8 cellular contexts compared by ENCODE assay signal in the genomic region with DNA sequence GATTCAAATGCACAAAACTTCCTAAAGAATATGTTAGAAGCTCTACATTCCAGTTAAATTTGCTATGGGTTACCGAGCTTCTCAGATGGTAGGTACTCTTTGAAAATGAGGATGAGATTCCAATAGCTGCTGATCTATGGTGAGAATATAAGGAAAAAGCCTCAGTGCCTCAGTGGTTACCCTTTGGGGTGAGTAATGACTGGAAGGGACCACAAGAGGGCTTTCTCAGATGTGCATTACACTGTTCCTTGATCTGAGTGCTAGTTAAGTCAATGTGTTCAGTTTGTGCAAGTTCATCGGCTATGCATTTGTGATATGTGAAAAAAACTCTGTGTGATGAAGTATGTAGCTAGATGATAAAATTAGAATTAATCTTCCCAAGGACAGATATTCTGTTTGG. TPM values are rescaled to one million over a fixed set of nuclear protein-coding genes. Genes with fewer than 3 reads are reported as not detected.
DNase-seq lines count a peak whose midpoint lies in the region; ATAC-seq, FAIRE-seq and TF ChIP-seq lines count a peak whose summit lies in the region.

No MANE protein-coding gene starts in this region.

- peak; percentile 72 for FAIRE-seq in GM12878 (lab: Jason Lieb, UNC)

- H3K36me3 ChIP-seq in GM12878 (ENCODE audit: control insufficient read depth in 2 of 2, insufficient read depth in 2 of 2, low read length in 1 of 2): no peaks in the 10 kb centered on the region

- no peaks in the 10 kb centered on the region for H3K36me3 Mint-ChIP-seq in activated T-cell treated with anti-CD3 and anti-CD28 coated beads, Interleukin-2, amount 50 U/mL, for 24 hours (ENCODE audit: low read depth)

- H3K4me3 ChIP-seq in GM12878: no peak overlapping the region

- no TSS peak for BruUV-seq in GM12878 (replicated peaks; lab: Mats Ljungman, UMichigan)

- H3K27me3 ChIP-seq in GM12878 (replicated peaks in 1 of 2; ENCODE audit: control insufficient read depth in 2 of 2, insufficient read depth in 2 of 2, low read length in 1 of 2): peaks cover 13 to 14% of the 10 kb centered on the region in 2 experiments

- TF ChIP-seq CTCF in GM12878 (IDR thresholded peaks at IDR 0.05 in 2 of 3, conservative IDR thresholded peaks at IDR 0.05 in 1 of 3; ENCODE audit: control insufficient read depth in 2 of 3, extremely low read depth in 1 of 3, insufficient read depth in 1 of 3, low read depth in 3 of 3, low read length in 3 of 3): peak; percentile 47 to 61 (median 57); a peak in 5 of 6 replicates

- peaks cover 72% of the 10 kb centered on the region for H3K27me3 Mint-ChIP-seq in activated T-cell treated with anti-CD3 and anti-CD28 coated beads, Interleukin-2, amount 50 U/mL, for 24 hours

- H3K4me3 Mint-ChIP-seq in activated T-cell treated with anti-CD3 and anti-CD28 coated beads, Interleukin-2, amount 50 U/mL, for 24 hours: no peak overlapping the region

- H3K27ac ChIP-seq in GM12878 (ENCODE audit: control insufficient read depth, insufficient read depth): no peak overlapping the region

- no peak overlapping the region for H3K9ac ChIP-seq in GM12878 (ENCODE audit: control insufficient read depth, insufficient read depth, low read length)

- no peak overlapping the region for H2AFZ ChIP-seq in GM12878 (ENCODE audit: control insufficient read depth, low read depth, low read length)

- TF ChIP-seq RAD21 in GM12878 (IDR thresholded peaks at IDR 0.05; ENCODE audit: insufficient read depth, low read depth, low read length): peak; percentile 56

- H3K4me1 Mint-ChIP-seq in activated T-cell treated with anti-CD3 and anti-CD28 coated beads, Interleukin-2, amount 50 U/mL, for 24 hours (ENCODE audit: low read depth): peaks cover 20% of the 10 kb centered on the region

- no peak overlapping the region for H3K27ac Mint-ChIP-seq in activated T-cell treated with anti-CD3 and anti-CD28 coated beads, Interleukin-2, amount 50 U/mL, for 24 hours

- in situ Hi-C loops in GM12878 (cut with MboI): no loop called here

- RAD21 ChIA-PET in GM12878 (lab: Charles Lee; ENCODE audit: unreplicated experiment): interaction anchor here (0.9 to 2.7 kb wide), 2 partner anchors 44 to 270 kb away, joined by 4 to 8 read pairs; no protein-coding TSS in a partner anchor

- CTCF ChIA-PET in GM12878 (lab: Yijun Ruan, JAX): interaction anchor here (0.6 to 4.5 kb wide), 14 partner anchors 8 to 275 kb away, joined by 3 to 28 read pairs (median 4); no protein-coding TSS in a partner anchor

- no peaks in the 10 kb centered on the region for H3K4me1 ChIP-seq in GM12878 (ENCODE audit: control insufficient read depth, insufficient read depth, low read length)

- H3K4me2 ChIP-seq in GM12878 (ENCODE audit: control insufficient read depth, insufficient read depth): no peak overlapping the region

- WGBS in GM12878 (ENCODE audit: insufficient coverage, insufficient replicate concordance, low lambda C conversion rate, missing lambda C conversion rate): 26% methylated on average over 2 of the region's 2 CpGs

- POLR2A ChIA-PET in GM12878 (lab: Charles Lee): no interaction called here

- no peaks in the 10 kb centered on the region for H3K9me3 Mint-ChIP-seq in activated T-cell treated with anti-CD3 and anti-CD28 coated beads, Interleukin-2, amount 50 U/mL, for 24 hours

- SMC1A ChIA-PET in GM12878 (lab: Charles Lee; ENCODE audit: uncharacterized antibody, unreplicated experiment): interaction anchor here (0.7 to 2.6 kb wide), 10 partner anchors 10 to 276 kb away, joined by 3 to 16 read pairs (median 3); no protein-coding TSS in a partner anchor

- H3K79me2 ChIP-seq in GM12878 (ENCODE audit: control insufficient read depth, insufficient read depth, low read length): no peaks in the 10 kb centered on the region

- TF ChIP-seq EP300 in GM12878 (IDR thresholded peaks at IDR 0.05; ENCODE audit: borderline replicate concordance in 1 of 2, control insufficient read depth in 1 of 2, low read depth in 2 of 2, low read length in 2 of 2): no peak

- ATAC-seq in GM21717 (IDR thresholded peaks at IDR 0.05; ENCODE audit: unreplicated experiment) (peak; percentile 43), GM12878 (peak; percentile 65), GM21619 (IDR thresholded peaks at IDR 0.05; ENCODE audit: unreplicated experiment) (no peak)

- TF ChIP-seq POLR2A in GM12878 (IDR thresholded peaks at IDR 0.05; ENCODE audit: low read depth, low read length): no peak

- H3K9me3 ChIP-seq in GM12878 (replicated peaks; ENCODE audit: control insufficient read depth, insufficient read depth, low read length): no peaks in the 10 kb centered on the region

- no peaks in the 10 kb centered on the region; the same call in 1 of the 2 replicates for H4K20me1 ChIP-seq in GM12878 (ENCODE audit: control insufficient read depth, insufficient read depth)

- intact Hi-C loops in GM12878 (cut with micrococcal nuclease; ENCODE audit: unreplicated experiment): loop anchor here (2.0 kb wide), 1 partner anchor 44 kb away; no protein-coding TSS in a partner anchor

- DNase-seq in EL (peak; percentile 20), NCI-H1092 treated with DMSO at 0.1 percent for 48 hours (lab: John Stamatoyannopoulos, UW) (peak; percentile 53), GM12878 (ENCODE audit: low read depth, low spot score) (no peak), myocyte (ENCODE audit: low read depth) (peak; percentile 45), T-helper 9 cell (no peak)
- no peak for DNase-seq in activated T-cell treated with anti-CD3 and anti-CD28 coated beads, Interleukin-2, amount 50 U/mL, for 24 hours

TF ChIP-seq in GM12878, 131 proteins besides CTCF, POLR2A, EP300 and RAD21:
- TF ChIP-seq SMC3 (IDR thresholded peaks at IDR 0.05; ENCODE audit: borderline replicate concordance, low read length): peak; percentile 59; the same call in 1 of the 2 replicates
- no peak for TF ChIP-seq EZH2 (IDR thresholded peaks at IDR 0.05; ENCODE audit: borderline replicate concordance, control insufficient read depth, low read depth, low read length)
- TF ChIP-seq POU2F2 (IDR thresholded peaks at IDR 0.05; ENCODE audit: borderline replicate concordance, low read depth, low read length): no peak
- TF ChIP-seq RUNX3 (IDR thresholded peaks at IDR 0.05; ENCODE audit: low read length): peak; percentile 25; the same call in 1 of the 2 replicates
- 0 out of 2 replicates have a peak, but pooled peaks have one; percentile 42 for TF ChIP-seq ZNF24 (IDR thresholded peaks at IDR 0.05)
TF ChIP-seq in GM12878: peak in this region for 3.

RNA-seq across cellular contexts. Expression of gene NRCAM, which starts 3.5 kb away (rescaled TPM):
- 19.5 and 22.2 TPM in 2 replicates for total RNA-seq in GM12878 (2013; cell fraction: nucleolus; rRNA removed)
- 0.98 and 1.2 TPM in 2 replicates for total RNA-seq in GM12878 (2014; rRNA removed)
- total RNA-seq in GM12878 (2014; rRNA removed; fragmentation: Illumina TruSeq; extraction: Trizol): 1.1 and 1.6 TPM in 2 replicates
- 1.4 and 1.7 TPM in 2 replicates for total RNA-seq in GM12878 (2021)
- polyA plus RNA-seq in GM12878 (2011; ENCODE audit: low read depth): 1.0 TPM
- polyA plus RNA-seq in GM12878 (2011; rRNA removed): 2.0 and 3.0 TPM in 2 replicates
- polyA plus RNA-seq in GM12878 (2011; cell fraction: cytosol; rRNA removed): 0.75 and 1.2 TPM in 2 replicates
- polyA plus RNA-seq in GM12878 (2011; cell fraction: nucleus; rRNA removed): 2.1 and 3.4 TPM in 2 replicates
- 0.93 and 1.5 TPM in 2 replicates for polyA plus RNA-seq in GM12878 (2012)
- polyA plus RNA-seq in GM12878 (2014; fragmentation: Illumina TruSeq; extraction: Trizol): 1.4 and 2.6 TPM in 2 replicates
- under 1 TPM; 0.32 to 0.49 TPM for polyA plus RNA-seq in GM12878 (2014; fragmentation: Nextera tagmentation; extraction: Ambion mirVana)
- 0.59 and 0.75 TPM in 2 replicates for polyA plus RNA-seq in GM12878 (2014; rRNA removed)
- polyA plus RNA-seq in GM12878 (2016; fragmentation: Nextera tagmentation; extraction: Ambion mirVana): under 1 TPM; 0.30 to 0.92 TPM
- polyA minus RNA-seq in GM12878 (2011; rRNA and poly(A)+ RNA removed): 2.8 and 3.2 TPM in 2 replicates
- polyA minus RNA-seq in GM12878 (2011; cell fraction: cytosol; rRNA and poly(A)+ RNA removed): 0.52 and 1.6 TPM in 2 replicates
- polyA minus RNA-seq in GM12878 (2011; cell fraction: nucleus; rRNA and poly(A)+ RNA removed): 3.1 and 3.4 TPM in 2 replicates
- 43.2 and 60.4 TPM in 2 replicates for total RNA-seq in myocyte
- 5.1 TPM for polyA plus RNA-seq in myocyte (2012)

Comparison
In these comparisons a context has a peak if more than half of its experiments do, and no peak if none do; other contexts are left out.
1. DNase-seq: peak in EL (single experiment), NCI-H1092 treated with DMSO at 0.1 percent for 48 hours (single experiment) and myocyte (single experiment); none in GM12878 (single experiment), activated T-cell treated with anti-CD3 and anti-CD28 coated beads, Interleukin-2, amount 50 U/mL, for 24 hours (single experiment) and T-helper 9 cell (single experiment).